8 cellular contexts compared by ENCODE assay signal in the genomic region with DNA sequence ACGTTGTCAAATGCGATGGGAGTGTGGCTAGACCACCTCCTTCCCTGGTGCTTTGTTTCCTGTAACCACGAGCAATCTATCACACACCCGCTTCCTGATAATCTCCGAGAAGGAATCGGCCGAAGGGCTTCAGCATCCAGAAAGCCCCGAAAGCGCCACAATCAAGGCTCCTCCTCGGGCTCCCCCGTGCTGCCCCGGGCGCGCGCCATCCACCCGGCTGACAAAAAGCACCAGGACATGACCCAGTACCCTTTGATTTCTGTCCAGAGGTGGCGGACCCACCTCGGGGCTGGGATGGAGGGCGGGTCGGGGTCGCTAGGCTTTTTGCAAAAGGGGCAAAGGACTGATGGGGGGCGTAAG. TPM values are rescaled to one million over a fixed set of nuclear protein-coding genes. Genes with fewer than 3 reads are reported as not detected.
A peak's percentile ranks its signal among the peaks of the same experiment; 100 is the strongest.
DNase-seq lines count a peak whose midpoint lies in the region; ATAC-seq and TF ChIP-seq lines count a peak whose summit lies in the region.

No MANE protein-coding gene starts in this region.

- H3K4me3 Mint-ChIP-seq in progenitor cell of endocrine pancreas (ENCODE audit: low read depth): peak overlapping the region; percentile 86

- H3K36me3 ChIP-seq in GM06990 (ENCODE audit: control insufficient read depth, insufficient read depth, low read length): no peaks in the 10 kb centered on the region
- H3K36me3 ChIP-seq in RWPE2 (ENCODE audit: low read depth): peaks cover 8% of the 10 kb centered on the region
- H3K36me3 ChIP-seq in esophagus muscularis mucosa: no peaks in the 10 kb centered on the region

- peaks cover 12% of the 10 kb centered on the region for H3K4me1 Mint-ChIP-seq in progenitor cell of endocrine pancreas (ENCODE audit: low read depth)

- H3K27me3 Mint-ChIP-seq in progenitor cell of endocrine pancreas: peaks cover 9% of the 10 kb centered on the region

- 13% methylated on average over 21 of the region's 22 CpGs for WGBS in esophagus muscularis mucosa

- intact Hi-C loops in esophagus muscularis mucosa (cut with DNase I): loop anchor here (10.0 kb wide), 1 partner anchor 134 kb away; a partner anchor contains a TSS

- no peak for TF ChIP-seq POLR2A in esophagus muscularis mucosa (IDR thresholded peaks at IDR 0.05; ENCODE audit: low read depth)

- ATAC-seq in RWPE2 (ENCODE audit: low read depth) (no peak), GM21528 (IDR thresholded peaks at IDR 0.05; ENCODE audit: low FRiP score, unreplicated experiment) (no peak), HG03469 (IDR thresholded peaks at IDR 0.05; ENCODE audit: unreplicated experiment) (no peak)

- no peaks in the 10 kb centered on the region for H3K9me3 Mint-ChIP-seq in progenitor cell of endocrine pancreas (ENCODE audit: low read depth)

- H3K4me1 ChIP-seq in RWPE2 (ENCODE audit: insufficient read depth, poor library complexity, severe bottlenecking): no peaks in the 10 kb centered on the region
- peaks cover 23 to 42% (median 31%) of the 10 kb centered on the region in 4 donors for H3K4me1 ChIP-seq in esophagus muscularis mucosa

- TF ChIP-seq CTCF in GM06990 (IDR thresholded peaks at IDR 0.05; ENCODE audit: insufficient read depth, low read length, poor library complexity, severe bottlenecking) (no peak), RWPE2 (IDR thresholded peaks at IDR 0.05; ENCODE audit: poor library complexity, severe bottlenecking) (no peak), esophagus muscularis mucosa (IDR thresholded peaks at IDR 0.05) (no peak), progenitor cell of endocrine pancreas (IDR thresholded peaks at IDR 0.05; ENCODE audit: unreplicated experiment) (no peak)

- TF ChIP-seq EP300 in esophagus muscularis mucosa (IDR thresholded peaks at IDR 0.05): no peak

- H3K9me3 ChIP-seq in RWPE2 (ENCODE audit: severe bottlenecking): no peaks in the 10 kb centered on the region
- H3K9me3 ChIP-seq in esophagus muscularis mucosa: no peaks in the 10 kb centered on the region

- H3K27ac ChIP-seq in RWPE2 (ENCODE audit: poor library complexity, severe bottlenecking) (no peak overlapping the region), esophagus muscularis mucosa (replicated peaks in 1 of 4) (peak overlapping the region in 1 of 4 donors; percentile 76)

- no peaks in the 10 kb centered on the region for H3K27me3 ChIP-seq in GM06990 (replicated peaks; ENCODE audit: control insufficient read depth, insufficient read depth, low read length)
- H3K27me3 ChIP-seq in RWPE2 (ENCODE audit: insufficient read depth, poor library complexity, severe bottlenecking): no peaks in the 10 kb centered on the region
- H3K27me3 ChIP-seq in esophagus muscularis mucosa: no peaks in the 10 kb centered on the region

- peak overlapping the region; percentile 90 for H3K4me3 ChIP-seq in GM06990 (replicated peaks; ENCODE audit: low read depth, low read length)
- H3K4me3 ChIP-seq in RWPE2 (ENCODE audit: severe bottlenecking): peak overlapping the region; percentile 61
- H3K4me3 ChIP-seq in esophagus muscularis mucosa: peak overlapping the region; percentile 74 to 93 (median 83)

- DNase-seq in GM06990 (ENCODE audit: extremely low read depth, insufficient read length) (no peak), RWPE2 (ENCODE audit: low spot score) (no peak), esophagus muscularis mucosa (ENCODE audit: extremely low spot score) (no peak), progenitor cell of endocrine pancreas (ENCODE audit: low spot score, unreplicated experiment) (no peak), Ammon's horn (ENCODE audit: low spot score) (no peak), GM03348 (ENCODE audit: low spot score) (no peak)

- no peak overlapping the region for H3K27ac Mint-ChIP-seq in progenitor cell of endocrine pancreas

- peaks cover 7% of the 10 kb centered on the region for H3K36me3 Mint-ChIP-seq in progenitor cell of endocrine pancreas (ENCODE audit: insufficient read depth)

RNA-seq across cellular contexts. Expression of a gene that starts 0.7 kb away (rescaled TPM):
- total RNA-seq in esophagus muscularis mucosa (10 to 100 TPM in 1 of 4 donors, 1 to 10 TPM in 3; 3.5 to 10.3 (median 6.7) TPM), progenitor cell of endocrine pancreas (16.7 and 16.9 TPM in 2 replicates)

RNA-seq across cellular contexts. Expression of a gene that starts 21.3 kb away (rescaled TPM):
- total RNA-seq in esophagus muscularis mucosa: 1 to 10 TPM; 3.8 to 9.7 (median 7.6) TPM
- total RNA-seq in progenitor cell of endocrine pancreas: 16.0 and 16.9 TPM in 2 replicates

RNA-seq across cellular contexts. Expression of a gene that starts 22.5 kb away (rescaled TPM):
- total RNA-seq in esophagus muscularis mucosa (10 to 100 TPM; 70.6 to 98.7 (median 75.1) TPM), progenitor cell of endocrine pancreas (53.3 and 58.8 TPM in 2 replicates)

RNA-seq across cellular contexts. Expression of a gene that starts 45.3 kb away (rescaled TPM):
- 10 to 100 TPM in 3 of 4 donors, 1 to 10 TPM in 1; 5.4 to 24.2 (median 18.4) TPM for total RNA-seq in esophagus muscularis mucosa
- total RNA-seq in progenitor cell of endocrine pancreas: 202 TPM in 2 replicates
